Comparison of ENCODE assay signal across 30 cellular contexts in genomic region chr20:8865636-8866035, GRCh38.
DNase-seq lines count a peak whose midpoint lies in the region; ATAC-seq lines count a peak whose summit lies in the region.
"Had no signal": no experiment of that assay in that cellular context is flagged by ENCODE, and none has a peak within 500 bp of the region (broad histone marks: within the 10 kb centered on the region; RNA-seq: fewer than 3 reads in every experiment).

No MANE protein-coding gene starts in this region.

- H3K23ac ChIP-seq in mesenchymal stem cell (ENCODE audit: low read length in 2 of 2): no peak overlapping the region

- no peak overlapping the region for H3K4me3 ChIP-seq in mesenchymal stem cell (ENCODE audit: insufficient read depth in 1 of 2, low read depth in 1 of 2, low read length in 2 of 2)
- H3K4me3 ChIP-seq: A549; BLaER1; BLaER1 treated with 17β-estradiol and CSF1 and Interleukin-3, amounts not matched to agents 10 nM and 100 nM had no signal

- no peak overlapping the region for H2BK120ac ChIP-seq in mesenchymal stem cell (ENCODE audit: low read depth, low read length)

- H3K4ac ChIP-seq in mesenchymal stem cell (ENCODE audit: low read depth in 1 of 2, low read length in 2 of 2): no peak overlapping the region

- ATAC-seq in GM21381 (IDR thresholded peaks at IDR 0.05; ENCODE audit: unreplicated experiment): no peak
- ATAC-seq: A549; CD8-positive, alpha-beta T cell had no signal

- H2AK5ac ChIP-seq in mesenchymal stem cell (ENCODE audit: low read length, severe bottlenecking): peak overlapping the region; percentile 78

- no peak overlapping the region for H3K18ac ChIP-seq in mesenchymal stem cell (ENCODE audit: low read depth in 1 of 2, low read length in 2 of 2)

- WGBS in mesenchymal stem cell: 96% methylated on average over 3 of the region's 3 CpGs

- no peak overlapping the region for H3K4me2 ChIP-seq in mesenchymal stem cell (ENCODE audit: low read length, poor library complexity, severe bottlenecking)
- H3K4me2 ChIP-seq: A549 had no signal

- in situ Hi-C loops in G401 (cut with HindIII; ENCODE audit: low sequenced_read_pairs): no loop called here

- H3K9me3 ChIP-seq in mesenchymal stem cell (ENCODE audit: control insufficient read depth, low read length): no peaks in the 10 kb centered on the region
- H3K9me3 ChIP-seq: A549; BE2C; BLaER1; BLaER1 treated with 17β-estradiol and CSF1 and Interleukin-3, amounts not matched to agents 10 nM and 100 nM; Caco-2 had no signal

- H3K9ac ChIP-seq in mesenchymal stem cell (ENCODE audit: low read length): no peak overlapping the region
- H3K9ac ChIP-seq: BLaER1; BLaER1 treated with 17β-estradiol and CSF1 and Interleukin-3, amounts not matched to agents 10 nM and 100 nM had no signal

- no peak overlapping the region for H3K14ac ChIP-seq in mesenchymal stem cell (ENCODE audit: low read length in 2 of 2)

- H2AFZ ChIP-seq in mesenchymal stem cell (ENCODE audit: low read depth, low read length): no peak overlapping the region

- DNase-seq in G401 (ENCODE audit: low spot score): peak; percentile 67
- DNase-seq in cerebellar cortex (ENCODE audit: low spot score): peak; percentile 64
- DNase-seq in mesenchymal stem cell: no peak
- DNase-seq in NCI-H187 (lab: John Stamatoyannopoulos, UW): no peak
- no peak for DNase-seq in activated naive CD4-positive, alpha-beta T cell treated with anti-CD3 and anti-CD28 coated beads, Interleukin-2, amount 50 U/mL, for 16 hours
- DNase-seq: 8988T; ACHN; AML-193; BE2C; Caco-2; Calu3; CD4-positive, alpha-beta memory T cell; CD4-positive, alpha-beta T cell; CD4-positive, CD25-positive, alpha-beta regulatory T cell; CD8-positive, alpha-beta memory T cell; CD8-positive, alpha-beta T cell; COR-L47; DMS 273 treated with DMSO at 0.1 percent for 48 hours; DMS153; DMS53; DMS79; DMS79 treated with DMSO at 0.1 percent for 48 hours; DND-41; EL had no signal

- H3K27me3 ChIP-seq in mesenchymal stem cell (ENCODE audit: control insufficient read depth in 1 of 2, insufficient read depth in 1 of 2, low read length in 2 of 2): no peaks in the 10 kb centered on the region
- H3K27me3 ChIP-seq: BE2C; BLaER1; BLaER1 treated with 17β-estradiol and CSF1 and Interleukin-3, amounts not matched to agents 10 nM and 100 nM had no signal

- H2BK12ac ChIP-seq in mesenchymal stem cell (ENCODE audit: low read length in 2 of 2): no peak overlapping the region

- no peak overlapping the region for H2BK15ac ChIP-seq in mesenchymal stem cell (ENCODE audit: low read depth, poor library complexity, severe bottlenecking)

- H4K91ac ChIP-seq in mesenchymal stem cell (ENCODE audit: low read length): no peak overlapping the region

- no peak overlapping the region for H3K27ac ChIP-seq in mesenchymal stem cell (ENCODE audit: low read length, poor library complexity, severe bottlenecking)
- H3K27ac ChIP-seq: 22Rv1; A549; BLaER1; BLaER1 treated with 17β-estradiol and CSF1 and Interleukin-3, amounts not matched to agents 10 nM and 100 nM; C4-2B had no signal

- H4K8ac ChIP-seq in mesenchymal stem cell (ENCODE audit: low read length): no peak overlapping the region

- H2BK5ac ChIP-seq in mesenchymal stem cell (ENCODE audit: low read depth, low read length, poor library complexity, severe bottlenecking): no peak overlapping the region

- no peaks in the 10 kb centered on the region for H3K79me1 ChIP-seq in mesenchymal stem cell (replicated peaks; ENCODE audit: low read length, poor library complexity, severe bottlenecking)

- no peaks in the 10 kb centered on the region for H3K4me1 ChIP-seq in mesenchymal stem cell (ENCODE audit: control insufficient read depth, insufficient read depth, low read depth, low read length)
- H3K4me1 ChIP-seq: BE2C had no signal

- no peaks in the 10 kb centered on the region for H3K36me3 ChIP-seq in mesenchymal stem cell (ENCODE audit: control insufficient read depth in 1 of 2, insufficient read depth in 2 of 2, low read depth in 1 of 2, low read length in 2 of 2)
- H3K36me3 ChIP-seq: BE2C; BLaER1; BLaER1 treated with 17β-estradiol and CSF1 and Interleukin-3, amounts not matched to agents 10 nM and 100 nM had no signal

Comparison
In these comparisons a context has a peak if more than half of its experiments do, and no peak if none do; other contexts are left out.
1. DNase-seq: peak in G401 (single experiment) and cerebellar cortex (single experiment); none in mesenchymal stem cell (single experiment), NCI-H187 (0 of 2) and activated naive CD4-positive, alpha-beta T cell treated with anti-CD3 and anti-CD28 coated beads, Interleukin-2, amount 50 U/mL, for 16 hours (single experiment).